Comparison of ENCODE assay signal across 20 cellular contexts in the genomic region with DNA sequence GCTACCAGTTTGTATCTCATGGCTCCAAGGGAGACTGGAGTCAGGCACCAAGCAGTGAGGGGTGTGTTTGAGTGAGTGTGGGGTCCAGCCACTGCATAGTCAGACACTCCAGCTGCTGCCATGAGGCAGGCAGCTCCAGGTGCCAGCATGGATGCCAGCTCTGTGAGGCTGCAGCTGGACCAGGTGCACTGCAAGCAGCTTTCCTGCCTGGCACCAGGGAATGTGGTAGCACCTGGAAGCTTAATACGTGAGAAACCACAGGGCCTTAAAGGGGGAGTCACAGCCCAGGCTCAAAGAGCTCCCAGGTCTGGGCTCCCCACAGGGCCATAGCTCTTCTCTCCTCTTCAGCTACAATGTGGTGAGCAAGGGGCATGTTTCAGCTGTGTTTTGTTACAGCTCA.
"Had no signal": no experiment of that assay in that cellular context is flagged by ENCODE, and none has a peak within 500 bp of the region (broad histone marks: within the 10 kb centered on the region; RNA-seq: fewer than 3 reads in every experiment).

No MANE protein-coding gene starts in this region.

- H3K27me3 ChIP-seq: ascending aorta, brain microvascular endothelial cell, foreskin keratinocyte had no signal

- H3K36me3 Mint-ChIP-seq: activated naive CD4-positive, alpha-beta T cell treated with anti-CD3 and anti-CD28 coated beads, Interleukin-2, amount 50 U/mL, for 72 hours; naive thymus-derived CD4-positive, alpha-beta T cell had no signal

- H3K4me1 ChIP-seq: ascending aorta, foreskin keratinocyte had no signal

- ATAC-seq: activated CD8-positive, alpha-beta T cell treated with anti-CD3 and anti-CD28 coated beads, Interleukin-2, amount 10 ng/mL, durations not matched to agents 7 days and 5 days; activated naive CD4-positive, alpha-beta T cell treated with anti-CD3 and anti-CD28 coated beads, Interleukin-2, amount 50 U/mL, for 72 hours; activated T-helper 17 cell treated with anti-CD3 and anti-CD28 coated beads, Interleukin-2, amount 50 U/mL, for 72 hours; foreskin keratinocyte; left lobe of liver; naive thymus-derived CD4-positive, alpha-beta T cell had no signal

- H3K27ac Mint-ChIP-seq: activated CD4-positive, alpha-beta T cell treated with anti-CD3 and anti-CD28 coated beads, Interleukin-2, amount 10 ng/mL, durations not matched to agents 24 days and 14 days; activated CD8-positive, alpha-beta T cell treated with anti-CD3 and anti-CD28 coated beads, Interleukin-2, amount 10 ng/mL, durations not matched to agents 7 days and 5 days; activated naive CD4-positive, alpha-beta T cell treated with anti-CD3 and anti-CD28 coated beads, Interleukin-2, amount 50 U/mL, for 72 hours; activated T-cell treated with anti-CD3 and anti-CD28 coated beads, Interleukin-2, amount 50 U/mL, for 24 hours; activated T-helper 17 cell treated with anti-CD3 and anti-CD28 coated beads, Interleukin-2, amount 50 U/mL, for 72 hours; naive thymus-derived CD4-positive, alpha-beta T cell; progenitor cell of endocrine pancreas; T-helper 1 cell treated with Interleukin-12 subunit alpha and Interleukin-12 subunit beta and Interleukin-4 antibody, amounts not matched to agents 30 μg/mL and 1 μg/mL, for 36 hours had no signal

- H3K27ac ChIP-seq: ascending aorta, brain microvascular endothelial cell, foreskin keratinocyte had no signal

- H3K9me3 Mint-ChIP-seq: activated CD4-positive, alpha-beta T cell treated with anti-CD3 and anti-CD28 coated beads, Interleukin-2, amount 10 ng/mL, durations not matched to agents 24 days and 14 days; neural crest cell; T-helper 1 cell treated with Interleukin-12 subunit alpha and Interleukin-12 subunit beta and Interleukin-4 antibody, amounts not matched to agents 30 μg/mL and 1 μg/mL, for 36 hours had no signal

- H3K4me3 Mint-ChIP-seq: activated CD4-positive, alpha-beta T cell treated with anti-CD3 and anti-CD28 coated beads, Interleukin-2, amount 10 ng/mL, durations not matched to agents 24 days and 14 days; activated CD8-positive, alpha-beta T cell treated with anti-CD3 and anti-CD28 coated beads, Interleukin-2, amount 10 ng/mL, durations not matched to agents 7 days and 5 days; activated T-cell treated with anti-CD3 and anti-CD28 coated beads, Interleukin-2, amount 50 U/mL, for 24 hours; activated T-helper 17 cell treated with anti-CD3 and anti-CD28 coated beads, Interleukin-2, amount 50 U/mL, for 72 hours; naive thymus-derived CD4-positive, alpha-beta T cell; neural crest cell; T-helper 1 cell treated with Interleukin-12 subunit alpha and Interleukin-12 subunit beta and Interleukin-4 antibody, amounts not matched to agents 30 μg/mL and 1 μg/mL, for 36 hours had no signal

- H3K4me3 ChIP-seq: ascending aorta, lung had no signal

- DNase-seq: activated CD4-positive, alpha-beta T cell treated with anti-CD3 and anti-CD28 coated beads, Interleukin-2, amount 10 ng/mL, durations not matched to agents 24 days and 14 days; activated CD4-positive, CD25-positive, alpha-beta regulatory T cell; activated CD8-positive, alpha-beta T cell treated with anti-CD3 and anti-CD28 coated beads, Interleukin-2, amount 10 ng/mL, durations not matched to agents 7 days and 5 days; activated T-cell treated with anti-CD3 and anti-CD28 coated beads, Interleukin-2, amount 50 U/mL, for 24 hours; brain microvascular endothelial cell; caudate nucleus; effector memory CD4-positive, alpha-beta T cell; foreskin keratinocyte; naive thymus-derived CD4-positive, alpha-beta T cell; retina; stimulated activated CD4-positive, alpha-beta T cell treated with anti-CD3 and anti-CD28 coated beads, Interleukin-4, amount 100 ng/mL, for 1 hour; stimulated activated naive CD4-positive, alpha-beta T cell treated with Interleukin-2 at 50 U/mL for 16 hours had no signal

- H3K4me1 Mint-ChIP-seq: activated CD4-positive, alpha-beta T cell treated with anti-CD3 and anti-CD28 coated beads, Interleukin-2, amount 10 ng/mL, durations not matched to agents 24 days and 14 days; activated T-helper 17 cell treated with anti-CD3 and anti-CD28 coated beads, Interleukin-2, amount 50 U/mL, for 72 hours; naive thymus-derived CD4-positive, alpha-beta T cell; neural crest cell had no signal

- H3K9me3 ChIP-seq: ascending aorta had no signal

- H3K36me3 ChIP-seq: ascending aorta, brain microvascular endothelial cell had no signal

- H3K27me3 Mint-ChIP-seq: activated CD4-positive, alpha-beta T cell treated with anti-CD3 and anti-CD28 coated beads, Interleukin-2, amount 10 ng/mL, durations not matched to agents 24 days and 14 days; activated T-cell treated with anti-CD3 and anti-CD28 coated beads, Interleukin-2, amount 50 U/mL, for 24 hours; activated T-helper 17 cell treated with anti-CD3 and anti-CD28 coated beads, Interleukin-2, amount 50 U/mL, for 72 hours; naive thymus-derived CD4-positive, alpha-beta T cell had no signal
